Comparison of ENCODE assay signal across 8 cellular contexts in genomic region chr2:238106698-238107524, GRCh38. TPM values are rescaled to one million over a fixed set of nuclear protein-coding genes. Genes with fewer than 3 reads are reported as not detected.
DNase-seq lines count a peak whose midpoint lies in the region; ATAC-seq and TF ChIP-seq lines count a peak whose summit lies in the region.

No MANE protein-coding gene starts in this region.

- no peaks in the 10 kb centered on the region for H3K36me3 Mint-ChIP-seq in CD14-positive monocyte

- H2AFZ ChIP-seq in mesenchymal stem cell (ENCODE audit: low read depth, low read length): no peak overlapping the region

- H2BK12ac ChIP-seq in mesenchymal stem cell (ENCODE audit: low read length in 2 of 2): no peak overlapping the region

- no peaks in the 10 kb centered on the region for H3K4me1 ChIP-seq in aorta (ENCODE audit: control insufficient read depth in 1 of 2, insufficient read depth in 2 of 2, low read length in 2 of 2)
- peaks cover 21% of the 10 kb centered on the region for H3K4me1 ChIP-seq in mesenchymal stem cell (ENCODE audit: control insufficient read depth, insufficient read depth, low read depth, low read length)

- H3K27me3 Mint-ChIP-seq in CD14-positive monocyte (ENCODE audit: low read depth in 3 of 3): peaks cover 2 to 7% (median 3%) of the 10 kb centered on the region in 3 donors

- peak overlapping the region; percentile 80 to 87 for H3K4me3 Mint-ChIP-seq in CD14-positive monocyte

- H2AK5ac ChIP-seq in mesenchymal stem cell (ENCODE audit: low read length, severe bottlenecking): no peak overlapping the region

- no peak overlapping the region for H3K9ac ChIP-seq in mesenchymal stem cell (ENCODE audit: low read length)

- peaks cover 0 to 11% (median 4%) of the 10 kb centered on the region in 7 donors for H3K9me3 Mint-ChIP-seq in CD14-positive monocyte

- no peak overlapping the region for H4K91ac ChIP-seq in mesenchymal stem cell (ENCODE audit: low read length)

- H3K4me3 ChIP-seq in LNCaP clone FGC (ENCODE audit: low read depth, low read length) (no peak overlapping the region), aorta (ENCODE audit: low read length in 2 of 2) (no peak overlapping the region), mesenchymal stem cell (ENCODE audit: insufficient read depth in 1 of 2, low read depth in 1 of 2, low read length in 2 of 2) (no peak overlapping the region)

- H4K8ac ChIP-seq in mesenchymal stem cell (ENCODE audit: low read length): no peak overlapping the region

- no peak overlapping the region for H2BK15ac ChIP-seq in mesenchymal stem cell (ENCODE audit: low read depth, poor library complexity, severe bottlenecking)

- 84 to 88% methylated on average over 28 of the region's 28 CpGs for WGBS in aorta, 2 donors
- WGBS in mesenchymal stem cell: 86% methylated on average over 27 of the region's 28 CpGs

- H3K14ac ChIP-seq in mesenchymal stem cell (ENCODE audit: low read length in 2 of 2): peak overlapping the region in 1 of 2 experiments; percentile 28

- no peaks in the 10 kb centered on the region for H3K36me3 ChIP-seq in aorta (ENCODE audit: control insufficient read depth in 1 of 2, insufficient read depth in 2 of 2, low read length in 1 of 2)
- H3K36me3 ChIP-seq in mesenchymal stem cell (ENCODE audit: control insufficient read depth in 1 of 2, insufficient read depth in 2 of 2, low read depth in 1 of 2, low read length in 2 of 2): no peaks in the 10 kb centered on the region

- ATAC-seq in GM19043 (IDR thresholded peaks at IDR 0.05; ENCODE audit: low read depth, unreplicated experiment) (peak; percentile 7), aorta (ENCODE audit: low FRiP score) (no peak), HG03097 (IDR thresholded peaks at IDR 0.05; ENCODE audit: low FRiP score, unreplicated experiment) (no peak)

- no peaks in the 10 kb centered on the region for H3K79me1 ChIP-seq in mesenchymal stem cell (replicated peaks; ENCODE audit: low read length, poor library complexity, severe bottlenecking)

- H3K4me2 ChIP-seq in mesenchymal stem cell (ENCODE audit: low read length, poor library complexity, severe bottlenecking): no peak overlapping the region

- H3K27me3 ChIP-seq in aorta (ENCODE audit: control insufficient read depth in 1 of 2, insufficient read depth in 2 of 2, low read length in 1 of 2): no peaks in the 10 kb centered on the region
- peaks cover 22 to 38% of the 10 kb centered on the region in 2 experiments for H3K27me3 ChIP-seq in mesenchymal stem cell (ENCODE audit: control insufficient read depth in 1 of 2, insufficient read depth in 1 of 2, low read length in 2 of 2)

- no peak overlapping the region for H3K18ac ChIP-seq in mesenchymal stem cell (ENCODE audit: low read depth in 1 of 2, low read length in 2 of 2)

- H3K27ac Mint-ChIP-seq in CD14-positive monocyte: peak overlapping the region in 3 of 7 donors; percentile 42 to 81 (median 54)

- H3K9me3 ChIP-seq in aorta (ENCODE audit: control insufficient read depth, low read length): no peaks in the 10 kb centered on the region
- peaks cover 8% of the 10 kb centered on the region for H3K9me3 ChIP-seq in mesenchymal stem cell (ENCODE audit: control insufficient read depth, low read length)

- DNase-seq in CD14-positive monocyte (ENCODE audit: low spot score) (peak; percentile 44), LNCaP clone FGC (ENCODE audit: low read depth) (no peak), dermis blood vessel endothelial cell (peak; percentile 30), aorta (peak; percentile 49 to 72), mesenchymal stem cell (no peak), activated gamma-delta T cell treated with Interleukin-2 at 50 U/mL for 16 hours (no peak)

- H2BK5ac ChIP-seq in mesenchymal stem cell (ENCODE audit: low read depth, low read length, poor library complexity, severe bottlenecking): no peak overlapping the region

- intact Hi-C loops in CD14-positive monocyte (cut with micrococcal nuclease) (no loop called here), aorta (cut with DNase I) (no loop called here)

- peak; percentile 64 for TF ChIP-seq CTCF in CD14-positive monocyte (IDR thresholded peaks at IDR 0.05)
- peak; percentile 26 for TF ChIP-seq CTCF in LNCaP clone FGC (IDR thresholded peaks at IDR 0.05; ENCODE audit: control insufficient read depth, extremely low read depth, insufficient read depth)

- H3K4ac ChIP-seq in mesenchymal stem cell (ENCODE audit: low read depth in 1 of 2, low read length in 2 of 2): no peak overlapping the region

- H3K27ac ChIP-seq in aorta (ENCODE audit: low read depth in 1 of 2, low read length in 2 of 2) (no peak overlapping the region), mesenchymal stem cell (ENCODE audit: low read length, poor library complexity, severe bottlenecking) (no peak overlapping the region)

- H3K23ac ChIP-seq in mesenchymal stem cell (ENCODE audit: low read length in 2 of 2): no peak overlapping the region

- H3K4me1 Mint-ChIP-seq in CD14-positive monocyte: peaks cover 20% of the 10 kb centered on the region

- no peak overlapping the region for H2BK120ac ChIP-seq in mesenchymal stem cell (ENCODE audit: low read depth, low read length)

RNA-seq across cellular contexts. Expression of gene ESPNL, which starts 6.8 kb away (rescaled TPM):
- not detected for polyA plus RNA-seq in CD14-positive monocyte
- not detected in 2 replicates for total RNA-seq in dermis blood vessel endothelial cell
- not detected for total RNA-seq in aorta
- polyA plus RNA-seq in aorta: under 1 TPM in 1 of 2 donors, not detected in 1; 0.20 TPM
- polyA plus RNA-seq in mesenchymal stem cell (2013, experiment 1 of 2): 0.19 TPM
- polyA plus RNA-seq in mesenchymal stem cell (2013, experiment 2 of 2): 0.32 TPM

RNA-seq across cellular contexts. Expression of gene KLHL30, which starts 31.6 kb away (rescaled TPM):
- polyA plus RNA-seq in CD14-positive monocyte (under 1 TPM in 1 of 2 donors, not detected in 1; 0.14 TPM), aorta (1 to 10 TPM; 3.5 to 4.6 TPM)
- total RNA-seq in dermis blood vessel endothelial cell (not detected in 2 replicates), aorta (1 to 10 TPM; 8.8 to 9.0 TPM)
- 0.58 TPM for polyA plus RNA-seq in mesenchymal stem cell (2013, experiment 1 of 2)
- polyA plus RNA-seq in mesenchymal stem cell (2013, experiment 2 of 2): 0.52 TPM

RNA-seq across cellular contexts. Expression of gene SCLY, which starts 46.1 kb away (rescaled TPM):
- polyA plus RNA-seq in CD14-positive monocyte (10 to 100 TPM in 1 of 2 donors, 1 to 10 TPM in 1; 9.5 to 10.3 TPM), aorta (10 to 100 TPM in 1 of 2 donors, 1 to 10 TPM in 1; 6.3 to 11.1 TPM)
- total RNA-seq in dermis blood vessel endothelial cell (15.1 and 26.3 TPM in 2 replicates), aorta (10 to 100 TPM; 14.1 to 15.4 TPM)
- polyA plus RNA-seq in mesenchymal stem cell (2013, experiment 1 of 2): 11.3 TPM
- polyA plus RNA-seq in mesenchymal stem cell (2013, experiment 2 of 2): 10.6 TPM

RNA-seq across cellular contexts. Expression of gene ERFE, which starts 51.9 kb away (rescaled TPM):
- polyA plus RNA-seq in CD14-positive monocyte: not detected
- 0.34 and 0.47 TPM in 2 replicates for total RNA-seq in dermis blood vessel endothelial cell
- 1 to 10 TPM in 1 of 2 donors, under 1 TPM in 1; 0.96 to 2.5 TPM for total RNA-seq in aorta
- polyA plus RNA-seq in aorta: 1 to 10 TPM in 1 of 2 donors, not detected in 1; 2.8 TPM
- polyA plus RNA-seq in mesenchymal stem cell (2013, experiment 1 of 2): 2.3 TPM
- 2.3 TPM for polyA plus RNA-seq in mesenchymal stem cell (2013, experiment 2 of 2)

Comparison
In these comparisons a context has a peak if more than half of its experiments do, and no peak if none do; other contexts are left out.
1. DNase-seq: peak in CD14-positive monocyte (single experiment), dermis blood vessel endothelial cell (single experiment) and aorta (2 of 2); none in LNCaP clone FGC (single experiment), mesenchymal stem cell (single experiment) and activated gamma-delta T cell treated with Interleukin-2 at 50 U/mL for 16 hours (single experiment).